24 cellular contexts compared by ENCODE assay signal in the genomic region with DNA sequence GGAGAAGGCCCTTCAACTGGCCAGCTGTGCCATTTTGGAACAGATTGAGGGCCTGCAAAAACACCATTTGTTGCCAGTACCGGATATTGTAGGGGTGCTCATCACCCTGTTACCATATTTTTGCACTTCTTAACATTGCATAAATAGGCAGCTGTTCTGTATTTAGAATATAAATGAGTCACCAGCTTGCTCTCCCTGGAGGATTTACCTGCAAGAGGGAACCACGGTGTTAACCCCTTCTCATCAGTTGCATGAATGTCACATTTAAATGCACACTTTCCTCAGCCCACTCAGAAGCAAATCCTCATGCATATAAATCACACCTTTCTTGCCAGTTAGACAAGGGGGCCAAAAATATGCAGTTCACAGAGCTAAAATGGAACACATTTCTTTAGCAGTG.
A peak's percentile ranks its signal among the peaks of the same experiment; 100 is the strongest.
DNase-seq lines count a peak whose midpoint lies in the region; ATAC-seq, FAIRE-seq and TF ChIP-seq lines count a peak whose summit lies in the region.
"Had no signal": no experiment of that assay in that cellular context is flagged by ENCODE, and none has a peak within 500 bp of the region (broad histone marks: within the 10 kb centered on the region; RNA-seq: fewer than 3 reads in every experiment).

No MANE protein-coding gene starts in this region.

- no TSS peak for BruUV-seq in PC-3 (replicated peaks; lab: Mats Ljungman, UMichigan)

- no peak for FAIRE-seq in H54 (lab: Jason Lieb, UNC)
- FAIRE-seq: endometrium, G401.6, keratinocyte had no signal

- H4K20me1 ChIP-seq in GM23338 (replicated peaks; ENCODE audit: insufficient read depth), result no peaks in the 10 kb centered on the region
- H4K20me1 ChIP-seq in PC-3 (ENCODE audit: low read length), result no peaks in the 10 kb centered on the region
- H4K20me1 ChIP-seq in GM23248 (ENCODE audit: insufficient read depth), result no peaks in the 10 kb centered on the region

- H3K27ac Mint-ChIP-seq in GM23338, result peak overlapping the region; percentile 84
- H3K27ac Mint-ChIP-seq: activated CD4-positive, alpha-beta T cell treated with anti-CD3 and anti-CD28 coated beads for 36 hours; activated naive CD8-positive, alpha-beta T cell treated with anti-CD3 and anti-CD28 coated beads for 36 hours; dendritic cell treated with granulocyte-macrophage colony-stimulating factor and Interleukin-4, amounts not matched to agents 40 ng/mL and 50 ng/mL, for 4 days; naive thymus-derived CD4-positive, alpha-beta T cell; T-helper 17 cell had no signal

- TF ChIP-seq CTCF in GM23338 (conservative IDR thresholded peaks at IDR 0.05; ENCODE audit: low read depth in 2 of 2) (no peak), PC-3 (conservative IDR thresholded peaks at IDR 0.05; ENCODE audit: low read depth, low read length) (no peak), ovary (IDR thresholded peaks at IDR 0.05) (no peak)

- H2AFZ ChIP-seq in GM23338, result 0 out of 2 replicates have a peak overlapping the region, but pooled peaks have one; percentile 88
- no peak overlapping the region for H2AFZ ChIP-seq in PC-3 (ENCODE audit: low read length)
- no peak overlapping the region for H2AFZ ChIP-seq in GM23248

- peaks cover 30% of the 10 kb centered on the region for H3K4me1 Mint-ChIP-seq in GM23338
- H3K4me1 Mint-ChIP-seq: activated CD4-positive, alpha-beta T cell treated with anti-CD3 and anti-CD28 coated beads for 36 hours; activated naive CD8-positive, alpha-beta T cell treated with anti-CD3 and anti-CD28 coated beads for 36 hours; naive thymus-derived CD4-positive, alpha-beta T cell; T-helper 17 cell had no signal

- H3K36me3 ChIP-seq in GM23338 (ENCODE audit: insufficient read depth), result no peaks in the 10 kb centered on the region; the same call in 1 of the 2 replicates
- no peaks in the 10 kb centered on the region for H3K36me3 ChIP-seq in PC-3 (ENCODE audit: low read depth, low read length)
- no peaks in the 10 kb centered on the region for H3K36me3 ChIP-seq in ovary
- no peaks in the 10 kb centered on the region for H3K36me3 ChIP-seq in GM23248 (ENCODE audit: low read depth)

- H3K79me2 ChIP-seq in GM23338 (replicated peaks; ENCODE audit: insufficient read depth) (no peaks in the 10 kb centered on the region), PC-3 (ENCODE audit: low read length) (no peaks in the 10 kb centered on the region), GM23248 (ENCODE audit: insufficient read depth) (no peaks in the 10 kb centered on the region)

- H3K36me3 Mint-ChIP-seq in GM23338 (ENCODE audit: low read depth), result peaks cover 37% of the 10 kb centered on the region
- H3K36me3 Mint-ChIP-seq: activated naive CD8-positive, alpha-beta T cell treated with anti-CD3 and anti-CD28 coated beads for 36 hours; naive thymus-derived CD4-positive, alpha-beta T cell had no signal

- CTCF ChIA-PET in PC-3 (lab: Charles Lee), result no interaction called here

- 55 to 64% (median 60%) methylated on average over 2 of the region's 2 CpGs for WGBS in ovary, 3 donors
- WGBS in GM23248 (ENCODE audit: low coverage in 1 of 2, low lambda C conversion rate in 2 of 2, missing lambda C conversion rate in 2 of 2), 2 experiments, result 18 to 23% methylated on average over 2 of the region's 2 CpGs

- no peak overlapping the region for H3K4me3 Mint-ChIP-seq in GM23338
- H3K4me3 Mint-ChIP-seq: activated CD4-positive, alpha-beta T cell treated with anti-CD3 and anti-CD28 coated beads for 36 hours; activated naive CD8-positive, alpha-beta T cell treated with anti-CD3 and anti-CD28 coated beads for 36 hours; dendritic cell treated with granulocyte-macrophage colony-stimulating factor and Interleukin-4, amounts not matched to agents 40 ng/mL and 50 ng/mL, for 4 days; naive thymus-derived CD4-positive, alpha-beta T cell; T-helper 17 cell had no signal

- POLR2A ChIA-PET in PC-3 (lab: Charles Lee; ENCODE audit: unreplicated experiment), result no interaction called here

- H3K27me3 ChIP-seq in GM23338 (ENCODE audit: insufficient read depth) (no peaks in the 10 kb centered on the region), PC-3 (ENCODE audit: low read length) (peaks cover 21% of the 10 kb centered on the region), ovary (no peaks in the 10 kb centered on the region), GM23248 (replicated peaks; ENCODE audit: insufficient read depth) (no peaks in the 10 kb centered on the region)

- peaks cover 19% of the 10 kb centered on the region for H3K9me3 Mint-ChIP-seq in GM23338

- H3F3A ChIP-seq in GM23338 (replicated peaks; ENCODE audit: low read depth) (no peaks in the 10 kb centered on the region), PC-3 (ENCODE audit: low read length, unreplicated experiment) (no peaks in the 10 kb centered on the region), GM23248 (ENCODE audit: insufficient read depth) (no peaks in the 10 kb centered on the region)

- H3K4me3 ChIP-seq in GM23338 (no peak overlapping the region), PC-3 (ENCODE audit: low read length) (no peak overlapping the region), ovary (no peak overlapping the region), GM23248 (no peak overlapping the region)

- peaks cover 22% of the 10 kb centered on the region for H3K4me1 ChIP-seq in GM23338 (ENCODE audit: insufficient read depth)
- no peaks in the 10 kb centered on the region for H3K4me1 ChIP-seq in PC-3 (ENCODE audit: insufficient read depth, low read length)
- no peaks in the 10 kb centered on the region for H3K4me1 ChIP-seq in ovary (ENCODE audit: insufficient read depth)
- H3K4me1 ChIP-seq in GM23248 (ENCODE audit: insufficient read depth), result no peaks in the 10 kb centered on the region

- no peak for TF ChIP-seq EP300 in ovary (IDR thresholded peaks at IDR 0.05)

- H3K9ac ChIP-seq in PC-3 (ENCODE audit: low read length) (no peak overlapping the region), GM23248 (no peak overlapping the region)
- H3K9ac ChIP-seq: SK-N-SH had no signal

- H3K9me3 ChIP-seq in PC-3 (ENCODE audit: low read length) (no peaks in the 10 kb centered on the region), ovary (no peaks in the 10 kb centered on the region), GM23248 (ENCODE audit: low read depth) (no peaks in the 10 kb centered on the region)
- H3K9me3 ChIP-seq: SK-N-SH had no signal

- TF ChIP-seq POLR2A in ovary (IDR thresholded peaks at IDR 0.05) (no peak), H54 (IDR thresholded peaks at IDR 0.05; ENCODE audit: low read depth, low read length) (no peak)

- peak overlapping the region; percentile 50 for H3K4me2 ChIP-seq in GM23338
- H3K4me2 ChIP-seq in PC-3 (ENCODE audit: low read length), result no peak overlapping the region
- no peak overlapping the region for H3K4me2 ChIP-seq in GM23248 (ENCODE audit: unreplicated experiment)
- H3K4me2 ChIP-seq: SK-N-SH had no signal

- ATAC-seq in GM23338 (peak; percentile 76), PC-3 (peak; percentile 42; the same call in 1 of the 2 replicates), GM19023 (IDR thresholded peaks at IDR 0.05; ENCODE audit: unreplicated experiment) (no peak)
- ATAC-seq: activated CD4-positive, alpha-beta T cell treated with anti-CD3 and anti-CD28 coated beads for 36 hours; naive thymus-derived CD4-positive, alpha-beta T cell; T-helper 17 cell had no signal

- intact Hi-C loops in PC-3 (cut with micrococcal nuclease) (no loop called here), ovary (cut with DNase I) (no loop called here)

- in situ Hi-C loops in GM23248 (cut with MboI), result no loop called here

- H3K9me2 ChIP-seq in GM23338 (ENCODE audit: insufficient read depth), result no peaks in the 10 kb centered on the region
- H3K9me2 ChIP-seq in PC-3 (replicated peaks; ENCODE audit: low read length), result no peaks in the 10 kb centered on the region
- no peaks in the 10 kb centered on the region for H3K9me2 ChIP-seq in GM23248 (ENCODE audit: insufficient read depth)
- H3K9me2 ChIP-seq: SK-N-SH had no signal

- H3K27ac ChIP-seq in GM23338 (ENCODE audit: low read depth) (peak overlapping the region; percentile 75; the same call in 1 of the 2 replicates), PC-3 (ENCODE audit: low read length) (no peak overlapping the region), ovary (no peak overlapping the region), GM23248 (no peak overlapping the region)

- no peaks in the 10 kb centered on the region for H3K27me3 Mint-ChIP-seq in GM23338 (ENCODE audit: insufficient read depth, low read depth, poor library complexity)
- H3K27me3 Mint-ChIP-seq: activated CD4-positive, alpha-beta T cell treated with anti-CD3 and anti-CD28 coated beads for 36 hours; activated naive CD8-positive, alpha-beta T cell treated with anti-CD3 and anti-CD28 coated beads for 36 hours; dendritic cell treated with granulocyte-macrophage colony-stimulating factor and Interleukin-4, amounts not matched to agents 40 ng/mL and 50 ng/mL, for 4 days; naive thymus-derived CD4-positive, alpha-beta T cell; T-helper 17 cell had no signal

- DNase-seq in GM23338 (ENCODE audit: low spot score) (peak; percentile 23), NCI-H1694 (lab: John Stamatoyannopoulos, UW) (peak; percentile 56), PC-3 (no peak), iPS DF 4.7 (ENCODE audit: extremely low read depth, low spot score) (peak; percentile 28), ovary (no peak), GM23248 (no peak), H54 (ENCODE audit: insufficient read length, low spot score) (no peak)
- DNase-seq: ACHN; activated CD4-positive, alpha-beta T cell treated with anti-CD3 and anti-CD28 coated beads for 36 hours; activated CD8-positive, alpha-beta memory T cell treated with anti-CD3 and anti-CD28 coated beads for 24 hours; activated effector memory CD4-positive, alpha-beta T cell treated with Interleukin-2 at 50 U/mL for 16 hours; activated naive CD8-positive, alpha-beta T cell treated with anti-CD3 and anti-CD28 coated beads for 36 hours; aorta; midbrain; naive thymus-derived CD4-positive, alpha-beta T cell; OCI-M1; SK-N-SH; stimulated activated naive CD4-positive, alpha-beta T cell; T-helper 17 cell had no signal

TF ChIP-seq in GM23338, 12 proteins besides CTCF, POLR2A, EP300 and RAD21 (continues in another document):
- peak; percentile 82 for TF ChIP-seq NANOG (IDR thresholded peaks at IDR 0.05; ENCODE audit: borderline replicate concordance)

Comparison
In these comparisons a context has a peak if more than half of its experiments do, and no peak if none do; other contexts are left out.
1. DNase-seq: peak in GM23338 (single experiment), NCI-H1694 (single experiment) and iPS DF 4.7 (single experiment); none in PC-3 (single experiment), ovary (0 of 5), GM23248 (single experiment) and H54 (single experiment).